ENCODE assay signal across 21 cellular contexts in genomic region chr22:45543243-45543642, GRCh38. TPM values are rescaled to one million over a fixed set of nuclear protein-coding genes. Genes with fewer than 3 reads are reported as not detected.
"Had no signal": no experiment of that assay in that cellular context is flagged by ENCODE, and none has a peak within 500 bp of the region (broad histone marks: within the 10 kb centered on the region; RNA-seq: fewer than 3 reads in every experiment).

No MANE protein-coding gene starts in this region.

- H3K4me1 ChIP-seq: body of pancreas had no signal

- H3K27ac ChIP-seq: body of pancreas, Peyer's patch, SJSA1 had no signal

- H3K27ac Mint-ChIP-seq: activated CD8-positive, alpha-beta T cell treated with anti-CD3 and anti-CD28 coated beads for 36 hours; IgD-negative memory B cell had no signal

- H3K27me3 Mint-ChIP-seq: activated CD8-positive, alpha-beta T cell treated with anti-CD3 and anti-CD28 coated beads for 36 hours had no signal

- H3K4me3 Mint-ChIP-seq: activated CD8-positive, alpha-beta T cell treated with anti-CD3 and anti-CD28 coated beads for 36 hours had no signal

- DNase-seq: activated CD4-positive, alpha-beta T cell treated with anti-CD3 and anti-CD28 coated beads for 4 hours; activated CD8-positive, alpha-beta memory T cell treated with anti-CD3 and anti-CD28 coated beads, Interleukin-2, amount 50 U/mL, for 4 hours; activated CD8-positive, alpha-beta T cell treated with anti-CD3 and anti-CD28 coated beads for 36 hours; activated naive CD4-positive, alpha-beta T cell treated with anti-CD3 and anti-CD28 coated beads, Interleukin-2, amount 50 U/mL, for 16 hours; aorta; body of pancreas; KG1; NCI-H1092 treated with DMSO at 0.1 percent for 48 hours; NCI-H1436; NCI-H1694 treated with DMSO at 0.1 percent for 48 hours; NCI-H2029 treated with DMSO at 0.1 percent for 48 hours; NCI-H446; NCI-H524; Peyer's patch; SHP77; SW 1271 had no signal

- H3K9me3 ChIP-seq: body of pancreas, Peyer's patch, SJSA1 had no signal

- H3K4me3 ChIP-seq: body of pancreas, Peyer's patch, SJSA1 had no signal

- H3K36me3 Mint-ChIP-seq: IgD-negative memory B cell had no signal

- H3K27me3 ChIP-seq: body of pancreas, Peyer's patch, SJSA1 had no signal

- ATAC-seq: activated CD4-positive, CD25-positive, alpha-beta regulatory T cell treated with anti-CD3 and anti-CD28 coated beads, Interleukin-2, amount 50 U/mL, for 24 hours; activated CD8-positive, alpha-beta T cell treated with anti-CD3 and anti-CD28 coated beads for 36 hours; body of pancreas; SK-N-SH treated with all-trans-retinoic acid at 6 μM for 48 hours had no signal

- H3K9me3 Mint-ChIP-seq: activated CD8-positive, alpha-beta T cell treated with anti-CD3 and anti-CD28 coated beads for 36 hours; IgD-negative memory B cell had no signal

- H3K36me3 ChIP-seq: Peyer's patch had no signal

RNA-seq across cellular contexts. Expression of gene FBLN1, which starts 40.6 kb away (rescaled TPM):
- total RNA-seq: T-helper 1 cell treated with Interleukin-12 subunit alpha and Interleukin-12 subunit beta and Interleukin-4 antibody, amounts not matched to agents 30 ng/mL and 1 ng/mL, for 36 hours had no signal
